In the genomic region with DNA sequence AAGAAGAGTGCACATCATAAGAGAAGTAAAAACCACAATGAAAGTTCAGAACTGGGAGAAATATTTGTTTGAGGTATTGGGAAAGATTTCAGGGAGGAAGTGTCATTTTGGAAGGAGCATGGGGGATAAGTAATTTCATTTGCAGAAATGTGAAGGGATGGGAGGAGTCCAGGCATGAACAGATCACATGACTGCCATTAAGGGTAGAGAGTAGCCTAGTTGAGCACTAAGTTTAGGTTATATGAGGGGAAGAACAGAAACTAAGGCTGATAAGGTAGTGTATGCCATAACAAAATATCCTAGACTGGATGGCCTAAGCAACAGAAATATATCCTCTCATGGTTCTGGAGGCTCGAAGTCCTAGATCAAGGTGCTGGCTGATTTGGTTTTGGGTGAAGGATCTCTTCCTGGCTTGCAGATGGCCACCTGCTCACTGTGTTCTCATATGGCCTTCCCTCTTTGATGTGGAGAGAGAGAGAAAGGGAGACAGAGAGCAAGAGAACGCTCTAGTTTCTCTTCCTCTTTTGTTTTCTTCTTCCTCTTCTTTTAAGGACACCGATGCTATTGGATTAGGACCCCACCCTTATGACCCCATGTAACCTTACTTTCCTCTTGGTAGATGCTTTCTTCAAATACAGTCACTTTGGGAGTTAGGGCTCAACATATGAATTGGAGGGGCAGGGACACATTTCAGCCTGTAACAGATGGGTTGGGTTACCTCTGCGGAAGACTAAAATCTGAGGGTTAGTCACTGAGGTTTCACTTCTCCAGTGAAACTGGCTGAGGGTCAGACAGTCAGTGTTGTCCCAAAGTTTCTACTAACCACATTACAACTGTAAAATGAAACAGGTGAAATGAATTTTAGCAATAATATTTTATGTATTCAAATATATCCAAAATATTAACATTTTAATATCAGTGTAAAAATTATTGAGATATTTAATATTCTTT, we compare ENCODE assay signal across 9 cellular contexts.
DNase-seq lines count a peak whose midpoint lies in the region; ATAC-seq, FAIRE-seq and TF ChIP-seq lines count a peak whose summit lies in the region.
"Had no signal": no experiment of that assay in that cellular context is flagged by ENCODE, and none has a peak within 500 bp of the region (broad histone marks: within the 10 kb centered on the region; RNA-seq: fewer than 3 reads in every experiment).

No MANE protein-coding gene starts in this region.

- DNase-seq in CD1c-positive myeloid dendritic cell (ENCODE audit: extremely low spot score), result peak; percentile 81
- peak; percentile 68 for DNase-seq in SKM-1 (lab: John Stamatoyannopoulos, UW; ENCODE audit: unreplicated experiment)
- DNase-seq in kidney, result no peak
- DNase-seq in NCI-H82 treated with DMSO at 0.1 percent for 48 hours (lab: John Stamatoyannopoulos, UW; ENCODE audit: unreplicated experiment), result no peak
- no peak for DNase-seq in activated T-cell treated with anti-CD3 and anti-CD28 coated beads, Interleukin-2, amount 50 U/mL, for 1 hour
- no peak for DNase-seq in activated naive CD4-positive, alpha-beta T cell treated with anti-CD3 and anti-CD28 coated beads for 36 hours
- DNase-seq: C1 segment of cervical spinal cord had no signal

- H3K4me3 Mint-ChIP-seq in activated naive CD4-positive, alpha-beta T cell treated with anti-CD3 and anti-CD28 coated beads for 36 hours, result no peak overlapping the region

- H3K9me3 Mint-ChIP-seq in activated naive CD4-positive, alpha-beta T cell treated with anti-CD3 and anti-CD28 coated beads for 36 hours, result no peaks in the 10 kb centered on the region

- CTCF ChIA-PET in activated naive CD4-positive, alpha-beta T cell treated with anti-CD3 and anti-CD28 coated beads for 36 hours (lab: Charles Lee), result no interaction called here

- H3K27ac ChIP-seq in kidney (ENCODE audit: low read depth in 2 of 2, low read length in 2 of 2), result no peak overlapping the region

- no peaks in the 10 kb centered on the region for H3K36me3 Mint-ChIP-seq in activated naive CD4-positive, alpha-beta T cell treated with anti-CD3 and anti-CD28 coated beads for 36 hours (ENCODE audit: low read depth)

- H3K9me3 ChIP-seq in kidney (ENCODE audit: control insufficient read depth in 1 of 2, low read length in 2 of 2), result no peaks in the 10 kb centered on the region

- FAIRE-seq in kidney (lab: Jason Lieb, UNC), result no peak

- H3K27me3 Mint-ChIP-seq in activated naive CD4-positive, alpha-beta T cell treated with anti-CD3 and anti-CD28 coated beads for 36 hours (ENCODE audit: low read depth), result peaks cover 19% of the 10 kb centered on the region

- ATAC-seq in GM19452 (IDR thresholded peaks at IDR 0.05; ENCODE audit: unreplicated experiment), result peak; percentile 80
- peak; percentile 81 for ATAC-seq in HG03097 (IDR thresholded peaks at IDR 0.05; ENCODE audit: low FRiP score, unreplicated experiment)

- H3K4me3 ChIP-seq in kidney (ENCODE audit: low read length in 2 of 2), result no peak overlapping the region

- H3K36me3 ChIP-seq in kidney (ENCODE audit: control insufficient read depth in 1 of 2, insufficient read depth in 2 of 2, low read length in 2 of 2), result peaks cover 0 to 11% of the 10 kb centered on the region in 2 donors

- peaks cover 8% of the 10 kb centered on the region for H3K4me1 Mint-ChIP-seq in activated naive CD4-positive, alpha-beta T cell treated with anti-CD3 and anti-CD28 coated beads for 36 hours (ENCODE audit: low read depth)

- no peak for TF ChIP-seq CTCF in kidney (IDR thresholded peaks at IDR 0.05; ENCODE audit: borderline replicate concordance, extremely low read depth, insufficient read depth)

- intact Hi-C loops in kidney (cut with DNase I), result no loop called here
- intact Hi-C loops in activated naive CD4-positive, alpha-beta T cell treated with anti-CD3 and anti-CD28 coated beads for 36 hours (cut with micrococcal nuclease), result no loop called here

- no peak overlapping the region for H3K9ac ChIP-seq in kidney (ENCODE audit: low read length in 2 of 2)

- H3K27ac Mint-ChIP-seq in activated naive CD4-positive, alpha-beta T cell treated with anti-CD3 and anti-CD28 coated beads for 36 hours, result no peak overlapping the region

- H3K4me1 ChIP-seq in kidney (ENCODE audit: control insufficient read depth in 1 of 2, insufficient read depth in 1 of 2, low read depth in 1 of 2, low read length in 2 of 2), result peaks cover 0 to 10% of the 10 kb centered on the region in 2 donors

Comparison
In these comparisons a context has a peak if more than half of its experiments do, and no peak if none do; other contexts are left out.
1. DNase-seq: peak in CD1c-positive myeloid dendritic cell (single experiment) and SKM-1 (single experiment); none in kidney (single experiment), NCI-H82 treated with DMSO at 0.1 percent for 48 hours (single experiment), activated T-cell treated with anti-CD3 and anti-CD28 coated beads, Interleukin-2, amount 50 U/mL, for 1 hour (single experiment) and activated naive CD4-positive, alpha-beta T cell treated with anti-CD3 and anti-CD28 coated beads for 36 hours (single experiment).